In genomic region chr18:2907459-2908145, GRCh38 we compare ENCODE assay signal across 8 cellular contexts.
DNase-seq lines count a peak whose midpoint lies in the region; ATAC-seq, FAIRE-seq and TF ChIP-seq lines count a peak whose summit lies in the region.

No MANE protein-coding gene starts in this region.

- H3K9ac ChIP-seq in GM12878 (ENCODE audit: control insufficient read depth, insufficient read depth, low read length) = peak overlapping the region; percentile 83

- in situ Hi-C loops in GM12878 (cut with MboI) = no loop called here

- H3K9me3 ChIP-seq in CD8-positive, alpha-beta memory T cell (ENCODE audit: low read length) = no peaks in the 10 kb centered on the region
- no peaks in the 10 kb centered on the region for H3K9me3 ChIP-seq in GM12878 (replicated peaks; ENCODE audit: control insufficient read depth, insufficient read depth, low read length)

- TF ChIP-seq POLR2A in GM12878 (IDR thresholded peaks at IDR 0.05; ENCODE audit: low read depth, low read length) = no peak

- no peak overlapping the region for H3K27ac ChIP-seq in CD8-positive, alpha-beta memory T cell (ENCODE audit: low read depth, low read length)
- 0 out of 2 replicates have a peak overlapping the region, but pooled peaks have one; percentile 26 for H3K27ac ChIP-seq in GM12878 (ENCODE audit: control insufficient read depth, insufficient read depth)

- peak overlapping the region; percentile 90 for H3K4me2 ChIP-seq in GM12878 (ENCODE audit: control insufficient read depth, insufficient read depth)

- peaks cover 16% of the 10 kb centered on the region for H3K79me2 ChIP-seq in GM12878 (ENCODE audit: control insufficient read depth, insufficient read depth, low read length)

- TF ChIP-seq EP300 in GM12878 (IDR thresholded peaks at IDR 0.05; ENCODE audit: borderline replicate concordance in 1 of 2, control insufficient read depth in 1 of 2, low read depth in 2 of 2, low read length in 2 of 2) = no peak

- no peaks in the 10 kb centered on the region for H4K20me1 ChIP-seq in GM12878 (ENCODE audit: control insufficient read depth, insufficient read depth)

- no peak for TF ChIP-seq RAD21 in GM12878 (IDR thresholded peaks at IDR 0.05; ENCODE audit: insufficient read depth, low read depth, low read length)

- peaks cover 0 to 1% of the 10 kb centered on the region in 2 donors for H3K27me3 Mint-ChIP-seq in CD8-positive, alpha-beta memory T cell
- H3K27me3 Mint-ChIP-seq in nephron progenitor cell (ENCODE audit: low read depth, poor library complexity) = peaks cover 19% of the 10 kb centered on the region

- DNase-seq in CD8-positive, alpha-beta memory T cell = no peak
- DNase-seq in GM12878 (ENCODE audit: low read depth, low spot score) (no peak), nephron progenitor cell (no peak), mucosa of gallbladder (ENCODE audit: low spot score) (no peak), posterior cingulate gyrus (no peak), NOMO-1 treated with DMSO at 0.1 percent for 48 hours (lab: John Stamatoyannopoulos, UW; ENCODE audit: unreplicated experiment) (no peak)

- no peaks in the 10 kb centered on the region for H3K27me3 ChIP-seq in CD8-positive, alpha-beta memory T cell (ENCODE audit: insufficient read depth, low read length, poor library complexity, severe bottlenecking)
- H3K27me3 ChIP-seq in GM12878 (replicated peaks in 1 of 2; ENCODE audit: control insufficient read depth in 2 of 2, insufficient read depth in 2 of 2, low read length in 1 of 2) = no peaks in the 10 kb centered on the region

- no peak for FAIRE-seq in GM12878 (lab: Jason Lieb, UNC)

- POLR2A ChIA-PET in CD8-positive, alpha-beta memory T cell (lab: Charles Lee) = interaction anchor here (0.9 kb wide), 1 partner anchor 11 kb away, joined by 3 read pairs; no protein-coding TSS in a partner anchor
- POLR2A ChIA-PET in GM12878 (lab: Charles Lee) = interaction anchor here (1.4 kb wide), 1 partner anchor 9 kb away, joined by 4 read pairs; no protein-coding TSS in a partner anchor

- CTCF ChIA-PET in CD8-positive, alpha-beta memory T cell (lab: Charles Lee) = interaction anchor here (0.8 to 1.3 kb wide), 3 partner anchors 9 to 17 kb away, joined by 3 to 5 read pairs (median 4); no protein-coding TSS in a partner anchor
- CTCF ChIA-PET in GM12878 (lab: Yijun Ruan, JAX) = interaction anchor here (0.6 to 1.6 kb wide), 7 partner anchors 51 to 539 kb away, joined by 3 to 5 read pairs (median 3); no protein-coding TSS in a partner anchor

- peaks cover 0 to 14% (median 0%) of the 10 kb centered on the region in 3 donors for H3K36me3 Mint-ChIP-seq in CD8-positive, alpha-beta memory T cell
- H3K36me3 Mint-ChIP-seq in nephron progenitor cell (ENCODE audit: low read depth) = peaks cover 27% of the 10 kb centered on the region

- intact Hi-C loops in GM12878 (cut with micrococcal nuclease; ENCODE audit: unreplicated experiment) = no loop called here
- intact Hi-C loops in posterior cingulate gyrus (cut with DNase I) = no loop called here

- H3K4me3 Mint-ChIP-seq in CD8-positive, alpha-beta memory T cell = peak overlapping the region; percentile 82 to 92 (median 86)
- peak overlapping the region; percentile 79 for H3K4me3 Mint-ChIP-seq in nephron progenitor cell

- RAD21 ChIA-PET in GM12878 (lab: Charles Lee; ENCODE audit: unreplicated experiment) = no interaction called here

- SMC1A ChIA-PET in GM12878 (lab: Charles Lee; ENCODE audit: uncharacterized antibody, unreplicated experiment) = no interaction called here

- peaks cover 8% of the 10 kb centered on the region for H3K4me1 ChIP-seq in CD8-positive, alpha-beta memory T cell (ENCODE audit: insufficient read depth, low read length)
- H3K4me1 ChIP-seq in GM12878 (ENCODE audit: control insufficient read depth, insufficient read depth, low read length) = no peaks in the 10 kb centered on the region; the same call in 1 of the 2 replicates

- H3K27ac Mint-ChIP-seq in CD8-positive, alpha-beta memory T cell = peak overlapping the region; percentile 48 to 91 (median 80)
- no peak overlapping the region for H3K27ac Mint-ChIP-seq in nephron progenitor cell

- no peaks in the 10 kb centered on the region for H3K9me3 Mint-ChIP-seq in CD8-positive, alpha-beta memory T cell
- H3K9me3 Mint-ChIP-seq in nephron progenitor cell = no peaks in the 10 kb centered on the region

- H3K36me3 ChIP-seq in CD8-positive, alpha-beta memory T cell (ENCODE audit: insufficient read depth, low read length) = no peaks in the 10 kb centered on the region
- peaks cover 3 to 10% of the 10 kb centered on the region in 2 experiments for H3K36me3 ChIP-seq in GM12878 (ENCODE audit: control insufficient read depth in 2 of 2, insufficient read depth in 2 of 2, low read length in 1 of 2)

- peak overlapping the region; percentile 87; the same call in 1 of the 2 replicates for H2AFZ ChIP-seq in GM12878 (ENCODE audit: control insufficient read depth, low read depth, low read length)

- H3K4me1 Mint-ChIP-seq in CD8-positive, alpha-beta memory T cell = peaks cover 20 to 25% (median 20%) of the 10 kb centered on the region in 3 donors
- H3K4me1 Mint-ChIP-seq in nephron progenitor cell = peaks cover 17% of the 10 kb centered on the region

- no TSS peak for BruUV-seq in GM12878 (replicated peaks; lab: Mats Ljungman, UMichigan)

- ATAC-seq in HG03342 (IDR thresholded peaks at IDR 0.05; ENCODE audit: unreplicated experiment) (peak; percentile 5), GM12878 (peak; percentile 26), esophagus mucosa (no peak)

- TF ChIP-seq CTCF in GM12878 (IDR thresholded peaks at IDR 0.05 in 2 of 3, conservative IDR thresholded peaks at IDR 0.05 in 1 of 3; ENCODE audit: control insufficient read depth in 2 of 3, extremely low read depth in 1 of 3, insufficient read depth in 1 of 3, low read depth in 3 of 3, low read length in 3 of 3) = no peak
- TF ChIP-seq CTCF in nephron progenitor cell (IDR thresholded peaks at IDR 0.05) = no peak

- peak overlapping the region; percentile 50 for H3K4me3 ChIP-seq in CD8-positive, alpha-beta memory T cell (ENCODE audit: low read length)
- peak overlapping the region; percentile 94 for H3K4me3 ChIP-seq in GM12878

- 39% methylated on average over 7 of the region's 7 CpGs for WGBS in GM12878 (ENCODE audit: insufficient coverage, insufficient replicate concordance, low lambda C conversion rate, missing lambda C conversion rate)

TF ChIP-seq in GM12878, 131 proteins besides CTCF, POLR2A, EP300 and RAD21:
- peak; percentile 11 to 52; a peak in 1 of 4 replicates for TF ChIP-seq BHLHE40 (IDR thresholded peaks at IDR 0.05; ENCODE audit: borderline replicate concordance in 1 of 2, low read depth in 2 of 2, low read length in 1 of 2)
- 0 out of 2 replicates have a peak, but pooled peaks have one; percentile 13 for TF ChIP-seq RAD51 (IDR thresholded peaks at IDR 0.05)
- no peak for TF ChIP-seq MXI1 (IDR thresholded peaks at IDR 0.05; ENCODE audit: low read depth, low read length)
- TF ChIP-seq, protein P1, sequence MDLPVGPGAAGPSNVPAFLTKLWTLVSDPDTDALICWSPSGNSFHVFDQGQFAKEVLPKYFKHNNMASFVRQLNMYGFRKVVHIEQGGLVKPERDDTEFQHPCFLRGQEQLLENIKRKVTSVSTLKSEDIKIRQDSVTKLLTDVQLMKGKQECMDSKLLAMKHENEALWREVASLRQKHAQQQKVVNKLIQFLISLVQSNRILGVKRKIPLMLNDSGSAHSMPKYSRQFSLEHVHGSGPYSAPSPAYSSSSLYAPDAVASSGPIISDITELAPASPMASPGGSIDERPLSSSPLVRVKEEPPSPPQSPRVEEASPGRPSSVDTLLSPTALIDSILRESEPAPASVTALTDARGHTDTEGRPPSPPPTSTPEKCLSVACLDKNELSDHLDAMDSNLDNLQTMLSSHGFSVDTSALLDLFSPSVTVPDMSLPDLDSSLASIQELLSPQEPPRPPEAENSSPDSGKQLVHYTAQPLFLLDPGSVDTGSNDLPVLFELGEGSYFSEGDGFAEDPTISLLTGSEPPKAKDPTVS (IDR thresholded peaks at IDR 0.05; ENCODE audit: low read depth, low read length) = no peak
- TF ChIP-seq SPI1 (IDR thresholded peaks at IDR 0.05; ENCODE audit: borderline replicate concordance, insufficient read depth, low read depth, low read length) = peak; percentile 55; the same call in 1 of the 2 replicates
- TF ChIP-seq RUNX3 (IDR thresholded peaks at IDR 0.05; ENCODE audit: low read length) = 0 out of 2 replicates have a peak, but pooled peaks have one; percentile 6
